ENCODE assay signal across 19 cellular contexts in the genomic region with DNA sequence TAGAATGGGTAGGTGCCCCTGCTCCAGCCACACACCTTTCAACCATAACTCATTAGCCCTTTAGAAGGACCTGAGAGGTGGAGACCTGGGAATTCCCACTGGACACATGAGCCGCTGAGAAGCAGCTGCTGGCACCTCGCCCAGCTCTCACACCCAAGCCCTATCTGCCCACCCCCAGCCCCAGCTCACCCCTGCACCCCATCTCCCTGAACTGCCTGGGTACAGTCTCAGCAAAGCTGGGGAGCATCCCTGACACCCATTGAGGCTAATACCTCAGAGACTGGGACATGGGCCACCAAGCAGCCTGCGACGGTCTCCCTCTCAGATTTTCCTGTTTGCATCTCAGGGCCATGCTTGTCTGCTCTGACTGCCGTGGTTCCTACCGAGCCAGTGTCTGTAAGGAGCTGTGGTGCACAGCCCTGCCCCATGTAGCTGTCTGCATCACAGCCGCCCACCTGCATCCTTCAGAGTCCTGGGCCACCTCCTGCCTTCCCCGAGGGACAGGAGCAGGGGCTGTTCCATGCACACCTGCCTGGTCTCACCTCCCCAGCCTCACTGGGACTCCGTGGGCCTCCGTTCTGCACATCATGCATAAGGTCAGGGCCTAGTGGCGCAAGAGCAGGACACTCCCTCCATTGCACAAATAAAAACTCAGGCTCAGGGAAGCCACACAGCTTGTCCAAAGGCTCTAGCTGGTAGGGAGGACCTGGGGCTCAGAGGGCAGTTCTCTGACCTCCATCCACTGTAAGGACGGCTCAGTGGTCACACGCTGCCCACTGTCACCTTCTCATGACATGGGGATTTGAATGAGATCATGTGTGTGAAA.
A peak's percentile ranks its signal among the peaks of the same experiment; 100 is the strongest.
DNase-seq lines count a peak whose midpoint lies in the region; ATAC-seq and TF ChIP-seq lines count a peak whose summit lies in the region.
"Had no signal": no experiment of that assay in that cellular context is flagged by ENCODE, and none has a peak within 500 bp of the region (broad histone marks: within the 10 kb centered on the region; RNA-seq: fewer than 3 reads in every experiment).

No MANE protein-coding gene starts in this region.

- H3K27ac Mint-ChIP-seq in nephron progenitor cell, result peak overlapping the region; percentile 48
- H3K27ac Mint-ChIP-seq: CD4-positive, CD25-positive, alpha-beta regulatory T cell had no signal

- no peaks in the 10 kb centered on the region for H3K36me3 Mint-ChIP-seq in nephron progenitor cell (ENCODE audit: low read depth)
- H3K36me3 Mint-ChIP-seq: CD4-positive, CD25-positive, alpha-beta regulatory T cell had no signal

- H3K4me1 ChIP-seq in colonic mucosa, result no peaks in the 10 kb centered on the region
- H3K4me1 ChIP-seq: SJCRH30 had no signal

- TF ChIP-seq CTCF in nephron progenitor cell (IDR thresholded peaks at IDR 0.05), result no peak
- no peak for TF ChIP-seq CTCF in colonic mucosa (IDR thresholded peaks at IDR 0.05)

- DNase-seq in cardiac septum (ENCODE audit: low spot score), result peak; percentile 68
- no peak for DNase-seq in left cardiac atrium
- DNase-seq in amniotic epithelial cell (ENCODE audit: low read depth), result peak; percentile 15
- DNase-seq in nephron progenitor cell, result no peak
- DNase-seq in stimulated activated CD4-positive, alpha-beta T cell treated with anti-CD3 and anti-CD28 coated beads, Interleukin-4, amount 100 ng/mL, for 1 hour, result no peak
- DNase-seq in colonic mucosa, result no peak
- DNase-seq: ACHN; AML-193; Calu3; CD4-positive, CD25-positive, alpha-beta regulatory T cell; HCEC 1CT; KBM-7; NCI-H146; NCI-H524 treated with DMSO at 0.1 percent for 48 hours; OCI-M1; RPMI8226; SJCRH30 had no signal

- no peak overlapping the region for H3K4me3 ChIP-seq in colonic mucosa
- H3K4me3 ChIP-seq: SJCRH30 had no signal

- H3K27ac ChIP-seq in colonic mucosa, result no peak overlapping the region
- H3K27ac ChIP-seq: HL-60, SJCRH30 had no signal

- no peaks in the 10 kb centered on the region for H3K27me3 Mint-ChIP-seq in nephron progenitor cell (ENCODE audit: low read depth, poor library complexity)

- H3K9me3 Mint-ChIP-seq in nephron progenitor cell, result no peaks in the 10 kb centered on the region
- H3K9me3 Mint-ChIP-seq: CD4-positive, CD25-positive, alpha-beta regulatory T cell had no signal

- no peaks in the 10 kb centered on the region for H3K9me3 ChIP-seq in colonic mucosa
- H3K9me3 ChIP-seq: SJCRH30 had no signal

- intact Hi-C loops in cardiac septum (cut with DNase I), result no loop called here
- intact Hi-C loops in left cardiac atrium (cut with DNase I), result no loop called here
- intact Hi-C loops in colonic mucosa (cut with DNase I), result no loop called here

- no peak overlapping the region for H3K9ac ChIP-seq in colonic mucosa (ENCODE audit: low read depth in 2 of 2, low read length in 2 of 2)

- no peaks in the 10 kb centered on the region for H3K27me3 ChIP-seq in colonic mucosa
- H3K27me3 ChIP-seq: SJCRH30 had no signal

- ATAC-seq in left cardiac atrium (no peak), HG03571 (IDR thresholded peaks at IDR 0.05; ENCODE audit: unreplicated experiment) (no peak)

- H3K4me1 Mint-ChIP-seq in nephron progenitor cell, result peaks cover 24% of the 10 kb centered on the region
- H3K4me1 Mint-ChIP-seq: CD4-positive, CD25-positive, alpha-beta regulatory T cell had no signal

- H3K36me3 ChIP-seq in colonic mucosa, result no peaks in the 10 kb centered on the region
- H3K36me3 ChIP-seq: SJCRH30 had no signal

- H3K4me3 Mint-ChIP-seq in nephron progenitor cell, result no peak overlapping the region
- H3K4me3 Mint-ChIP-seq: CD4-positive, CD25-positive, alpha-beta regulatory T cell had no signal

Comparison
In these comparisons a context has a peak if more than half of its experiments do, and no peak if none do; other contexts are left out.
1. DNase-seq: peak in cardiac septum (single experiment) and amniotic epithelial cell (single experiment); none in left cardiac atrium (single experiment), nephron progenitor cell (single experiment), stimulated activated CD4-positive, alpha-beta T cell treated with anti-CD3 and anti-CD28 coated beads, Interleukin-4, amount 100 ng/mL, for 1 hour (single experiment) and colonic mucosa (single experiment).